ENCODE assay signal across 1 cellular context in genomic region chr1:155003227-155003765, GRCh38.
TF ChIP-seq lines count a peak whose summit lies in the region.

No MANE protein-coding gene starts in this region.

TF ChIP-seq in HepG2, 621 proteins besides CTCF, POLR2A, EP300 and RAD21 (continued from another document and continues in another):
- TF ChIP-seq ZNF318 (CRISPR knock-in tag; IDR thresholded peaks at IDR 0.05) (no peak), ZNF709 (CRISPR knock-in tag; IDR thresholded peaks at IDR 0.05) (peak; percentile 68; the same call in 1 of the 2 replicates), FOXP1 (IDR thresholded peaks at IDR 0.05) (no peak), FOXP1 (CRISPR knock-in tag; IDR thresholded peaks at IDR 0.05) (no peak), ZBTB40 (IDR thresholded peaks at IDR 0.05) (no peak), ZBTB40 (CRISPR knock-in tag; IDR thresholded peaks at IDR 0.05) (no peak), SSRP1 (CRISPR knock-in tag; IDR thresholded peaks at IDR 0.05) (no peak), CBFB (CRISPR knock-in tag; IDR thresholded peaks at IDR 0.05) (no peak), HOXA5 (CRISPR knock-in tag; IDR thresholded peaks at IDR 0.05) (peak; percentile 2; the same call in 1 of the 2 replicates), ZNF761 (CRISPR knock-in tag; conservative IDR thresholded peaks at IDR 0.05) (no peak), ZNF567 (CRISPR knock-in tag; IDR thresholded peaks at IDR 0.05; ENCODE audit: borderline replicate concordance) (no peak), SRY (CRISPR knock-in tag; IDR thresholded peaks at IDR 0.05) (0 out of 2 replicates have a peak, but pooled peaks have one; percentile 22), ZSCAN25 (CRISPR knock-in tag; IDR thresholded peaks at IDR 0.05) (no peak), TOPORS (CRISPR knock-in tag; IDR thresholded peaks at IDR 0.05) (0 out of 2 replicates have a peak, but pooled peaks have one; percentile 30), ZHX1 (CRISPR knock-in tag; IDR thresholded peaks at IDR 0.05; ENCODE audit: low read depth) (no peak), NCOA1 (CRISPR knock-in tag; IDR thresholded peaks at IDR 0.05) (no peak), FOXK1 (CRISPR knock-in tag; IDR thresholded peaks at IDR 0.05; ENCODE audit: borderline replicate concordance, low read depth) (no peak)
- TF ChIP-seq, protein P1, sequence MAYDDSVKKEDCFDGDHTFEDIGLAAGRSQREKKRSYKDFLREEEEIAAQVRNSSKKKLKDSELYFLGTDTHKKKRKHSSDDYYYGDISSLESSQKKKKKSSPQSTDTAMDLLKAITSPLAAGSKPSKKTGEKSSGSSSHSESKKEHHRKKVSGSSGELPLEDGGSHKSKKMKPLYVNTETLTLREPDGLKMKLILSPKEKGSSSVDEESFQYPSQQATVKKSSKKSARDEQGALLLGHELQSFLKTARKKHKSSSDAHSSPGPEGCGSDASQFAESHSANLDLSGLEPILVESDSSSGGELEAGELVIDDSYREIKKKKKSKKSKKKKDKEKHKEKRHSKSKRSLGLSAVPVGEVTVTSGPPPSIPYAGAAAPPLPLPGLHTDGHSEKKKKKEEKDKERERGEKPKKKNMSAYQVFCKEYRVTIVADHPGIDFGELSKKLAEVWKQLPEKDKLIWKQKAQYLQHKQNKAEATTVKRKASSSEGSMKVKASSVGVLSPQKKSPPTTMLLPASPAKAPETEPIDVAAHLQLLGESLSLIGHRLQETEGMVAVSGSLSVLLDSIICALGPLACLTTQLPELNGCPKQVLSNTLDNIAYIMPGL (CRISPR knock-in tag; IDR thresholded peaks at IDR 0.05; ENCODE audit: borderline replicate concordance in 1 of 2, low read depth in 1 of 2): peak in 1 of 2 experiments; percentile 55; a peak in 2 of 4 replicates
- TF ChIP-seq, protein P2, sequence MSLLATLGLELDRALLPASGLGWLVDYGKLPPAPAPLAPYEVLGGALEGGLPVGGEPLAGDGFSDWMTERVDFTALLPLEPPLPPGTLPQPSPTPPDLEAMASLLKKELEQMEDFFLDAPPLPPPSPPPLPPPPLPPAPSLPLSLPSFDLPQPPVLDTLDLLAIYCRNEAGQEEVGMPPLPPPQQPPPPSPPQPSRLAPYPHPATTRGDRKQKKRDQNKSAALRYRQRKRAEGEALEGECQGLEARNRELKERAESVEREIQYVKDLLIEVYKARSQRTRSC (CRISPR knock-in tag; IDR thresholded peaks at IDR 0.05; ENCODE audit: low read depth): no peak
- TF ChIP-seq, protein P3, sequence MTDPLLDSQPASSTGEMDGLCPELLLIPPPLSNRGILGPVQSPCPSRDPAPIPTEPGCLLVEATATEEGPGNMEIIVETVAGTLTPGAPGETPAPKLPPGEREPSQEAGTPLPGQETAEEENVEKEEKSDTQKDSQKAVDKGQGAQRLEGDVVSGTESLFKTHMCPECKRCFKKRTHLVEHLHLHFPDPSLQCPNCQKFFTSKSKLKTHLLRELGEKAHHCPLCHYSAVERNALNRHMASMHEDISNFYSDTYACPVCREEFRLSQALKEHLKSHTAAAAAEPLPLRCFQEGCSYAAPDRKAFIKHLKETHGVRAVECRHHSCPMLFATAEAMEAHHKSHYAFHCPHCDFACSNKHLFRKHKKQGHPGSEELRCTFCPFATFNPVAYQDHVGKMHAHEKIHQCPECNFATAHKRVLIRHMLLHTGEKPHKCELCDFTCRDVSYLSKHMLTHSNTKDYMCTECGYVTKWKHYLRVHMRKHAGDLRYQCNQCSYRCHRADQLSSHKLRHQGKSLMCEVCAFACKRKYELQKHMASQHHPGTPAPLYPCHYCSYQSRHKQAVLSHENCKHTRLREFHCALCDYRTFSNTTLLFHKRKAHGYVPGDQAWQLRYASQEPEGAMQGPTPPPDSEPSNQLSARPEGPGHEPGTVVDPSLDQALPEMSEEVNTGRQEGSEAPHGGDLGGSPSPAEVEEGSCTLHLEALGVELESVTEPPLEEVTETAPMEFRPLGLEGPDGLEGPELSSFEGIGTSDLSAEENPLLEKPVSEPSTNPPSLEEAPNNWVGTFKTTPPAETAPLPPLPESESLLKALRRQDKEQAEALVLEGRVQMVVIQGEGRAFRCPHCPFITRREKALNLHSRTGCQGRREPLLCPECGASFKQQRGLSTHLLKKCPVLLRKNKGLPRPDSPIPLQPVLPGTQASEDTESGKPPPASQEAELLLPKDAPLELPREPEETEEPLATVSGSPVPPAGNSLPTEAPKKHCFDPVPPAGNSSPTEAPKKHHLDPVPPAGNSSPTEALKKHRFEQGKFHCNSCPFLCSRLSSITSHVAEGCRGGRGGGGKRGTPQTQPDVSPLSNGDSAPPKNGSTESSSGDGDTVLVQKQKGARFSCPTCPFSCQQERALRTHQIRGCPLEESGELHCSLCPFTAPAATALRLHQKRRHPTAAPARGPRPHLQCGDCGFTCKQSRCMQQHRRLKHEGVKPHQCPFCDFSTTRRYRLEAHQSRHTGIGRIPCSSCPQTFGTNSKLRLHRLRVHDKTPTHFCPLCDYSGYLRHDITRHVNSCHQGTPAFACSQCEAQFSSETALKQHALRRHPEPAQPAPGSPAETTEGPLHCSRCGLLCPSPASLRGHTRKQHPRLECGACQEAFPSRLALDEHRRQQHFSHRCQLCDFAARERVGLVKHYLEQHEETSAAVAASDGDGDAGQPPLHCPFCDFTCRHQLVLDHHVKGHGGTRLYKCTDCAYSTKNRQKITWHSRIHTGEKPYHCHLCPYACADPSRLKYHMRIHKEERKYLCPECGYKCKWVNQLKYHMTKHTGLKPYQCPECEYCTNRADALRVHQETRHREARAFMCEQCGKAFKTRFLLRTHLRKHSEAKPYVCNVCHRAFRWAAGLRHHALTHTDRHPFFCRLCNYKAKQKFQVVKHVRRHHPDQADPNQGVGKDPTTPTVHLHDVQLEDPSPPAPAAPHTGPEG (CRISPR knock-in tag; IDR thresholded peaks at IDR 0.05): no peak
